ENCODE assay signal across 1 cellular context in the genomic region with DNA sequence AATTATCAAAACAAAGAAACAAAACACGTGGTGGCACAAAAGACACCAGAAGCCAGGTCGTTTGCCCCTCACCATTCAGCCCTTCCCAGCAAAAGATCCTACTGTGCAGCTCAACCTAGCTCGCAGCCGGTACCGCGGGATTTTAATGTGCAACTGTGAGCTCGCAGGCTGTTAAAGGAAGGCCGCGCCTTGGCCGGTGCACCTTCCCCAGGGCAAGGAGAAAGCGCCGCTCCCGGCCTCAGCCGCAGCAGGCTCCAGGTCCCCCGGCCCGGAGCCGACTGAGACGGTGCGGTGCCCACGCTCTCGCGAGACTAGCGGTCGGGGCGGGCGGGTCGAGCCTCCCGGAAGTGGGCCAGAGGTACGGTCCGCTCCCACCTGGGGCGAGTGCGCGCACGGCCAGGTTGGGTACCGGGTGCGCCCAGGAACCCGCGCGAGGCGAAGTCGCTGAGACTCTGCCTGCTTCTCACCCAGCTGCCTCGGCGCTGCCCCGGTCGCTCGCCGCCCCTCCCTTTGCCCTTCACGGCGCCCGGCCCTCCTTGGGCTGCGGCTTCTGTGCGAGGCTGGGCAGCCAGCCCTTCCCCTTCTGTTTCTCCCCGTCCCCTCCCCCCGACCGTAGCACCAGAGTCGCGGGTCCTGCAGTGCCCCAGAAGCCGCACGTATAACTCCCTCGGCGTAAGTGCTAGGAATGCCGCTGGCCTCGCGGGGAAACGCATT.
A peak's percentile ranks its signal among the peaks of the same experiment; 100 is the strongest.
TF ChIP-seq lines count a peak whose summit lies in the region.

Gene AGL (plus strand): TSS at position 618 of the 714 bp plus-strand sequence. CDS start 682 bp downstream, outside the sequence.

TF ChIP-seq in HepG2, 621 proteins besides CTCF, POLR2A, EP300 and RAD21 (continued from another document and continues in another):
- TF ChIP-seq FOXO4 (CRISPR knock-in tag; conservative IDR thresholded peaks at IDR 0.05): 0 out of 2 replicates have a peak, but pooled peaks have one; percentile 63
- TF ChIP-seq ZSCAN31 (CRISPR knock-in tag; IDR thresholded peaks at IDR 0.05; ENCODE audit: low read depth): peak; percentile 69; the same call in 1 of the 2 replicates
- peak; percentile 97 for TF ChIP-seq RBFOX2 (IDR thresholded peaks at IDR 0.05; ENCODE audit: low read depth, low read length)
- peak; percentile 79 for TF ChIP-seq TARDBP (CRISPR knock-in tag; IDR thresholded peaks at IDR 0.05)
- TF ChIP-seq MXD4 (CRISPR knock-in tag; IDR thresholded peaks at IDR 0.05): 0 out of 2 replicates have a peak, but pooled peaks have one; percentile 46
- peak; percentile 73 for TF ChIP-seq GATA4 (IDR thresholded peaks at IDR 0.05; ENCODE audit: borderline replicate concordance, low read depth)
- 0 out of 2 replicates have a peak, but pooled peaks have one; percentile 67 for TF ChIP-seq GLMP (CRISPR knock-in tag; IDR thresholded peaks at IDR 0.05; ENCODE audit: borderline replicate concordance)
- TF ChIP-seq NCOA2 (CRISPR knock-in tag; IDR thresholded peaks at IDR 0.05): peak; percentile 56; the same call in 1 of the 2 replicates
- TF ChIP-seq ZNF619 (CRISPR knock-in tag; IDR thresholded peaks at IDR 0.05): peak; percentile 34; the same call in 1 of the 2 replicates
- no peak; the same call in 1 of the 2 replicates for TF ChIP-seq ZNF484 (CRISPR knock-in tag; IDR thresholded peaks at IDR 0.05; ENCODE audit: borderline replicate concordance, low read depth)
- peak; percentile 95 for TF ChIP-seq ARID4A (CRISPR knock-in tag; IDR thresholded peaks at IDR 0.05; ENCODE audit: borderline replicate concordance)
- TF ChIP-seq ZNF674 (CRISPR knock-in tag; IDR thresholded peaks at IDR 0.05; ENCODE audit: low read depth): no peak; the same call in 1 of the 2 replicates
- TF ChIP-seq ZSCAN20 (CRISPR knock-in tag; IDR thresholded peaks at IDR 0.05; ENCODE audit: borderline replicate concordance): peak; percentile 53; the same call in 1 of the 2 replicates
- peak; percentile 68; the same call in 1 of the 2 replicates for TF ChIP-seq ARNTL (CRISPR knock-in tag; IDR thresholded peaks at IDR 0.05)
- TF ChIP-seq GLI4 (CRISPR knock-in tag; IDR thresholded peaks at IDR 0.05; ENCODE audit: borderline replicate concordance): 0 out of 2 replicates have a peak, but pooled peaks have one; percentile 38
- TF ChIP-seq NFE2L1 (CRISPR knock-in tag; IDR thresholded peaks at IDR 0.05; ENCODE audit: borderline replicate concordance): 0 out of 2 replicates have a peak, but pooled peaks have one; percentile 39
- TF ChIP-seq ZNF816 (CRISPR knock-in tag; IDR thresholded peaks at IDR 0.05; ENCODE audit: borderline replicate concordance): no peak
- 0 out of 2 replicates have a peak, but pooled peaks have one; percentile 66 for TF ChIP-seq CENPBD1 (CRISPR knock-in tag; IDR thresholded peaks at IDR 0.05; ENCODE audit: borderline replicate concordance, low read depth)
- no peak for TF ChIP-seq SAFB2 (CRISPR knock-in tag; IDR thresholded peaks at IDR 0.05; ENCODE audit: borderline replicate concordance, low read depth)
- peak; percentile 86 for TF ChIP-seq HNRNPK (IDR thresholded peaks at IDR 0.05; ENCODE audit: low read depth, low read length, poor library complexity, severe bottlenecking)
- TF ChIP-seq SETDB1 (CRISPR knock-in tag; IDR thresholded peaks at IDR 0.05; ENCODE audit: borderline replicate concordance): no peak
- TF ChIP-seq ZZZ3 (CRISPR knock-in tag; IDR thresholded peaks at IDR 0.05; ENCODE audit: borderline replicate concordance): peak; percentile 85
- peak; percentile 35; the same call in 1 of the 2 replicates for TF ChIP-seq ZNF460 (CRISPR knock-in tag; IDR thresholded peaks at IDR 0.05; ENCODE audit: borderline replicate concordance)
- TF ChIP-seq ZBTB2 (CRISPR knock-in tag; IDR thresholded peaks at IDR 0.05; ENCODE audit: low read depth): no peak
- TF ChIP-seq, protein P1, sequence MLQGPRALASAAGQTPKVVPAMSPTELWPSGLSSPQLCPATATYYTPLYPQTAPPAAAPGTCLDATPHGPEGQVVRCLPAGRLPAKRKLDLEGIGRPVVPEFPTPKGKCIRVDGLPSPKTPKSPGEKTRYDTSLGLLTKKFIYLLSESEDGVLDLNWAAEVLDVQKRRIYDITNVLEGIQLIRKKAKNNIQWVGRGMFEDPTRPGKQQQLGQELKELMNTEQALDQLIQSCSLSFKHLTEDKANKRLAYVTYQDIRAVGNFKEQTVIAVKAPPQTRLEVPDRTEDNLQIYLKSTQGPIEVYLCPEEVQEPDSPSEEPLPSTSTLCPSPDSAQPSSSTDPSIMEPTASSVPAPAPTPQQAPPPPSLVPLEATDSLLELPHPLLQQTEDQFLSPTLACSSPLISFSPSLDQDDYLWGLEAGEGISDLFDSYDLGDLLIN (CRISPR knock-in tag; IDR thresholded peaks at IDR 0.05; ENCODE audit: borderline replicate concordance): peak; percentile 57; the same call in 1 of the 2 replicates
- TF ChIP-seq, protein P2, sequence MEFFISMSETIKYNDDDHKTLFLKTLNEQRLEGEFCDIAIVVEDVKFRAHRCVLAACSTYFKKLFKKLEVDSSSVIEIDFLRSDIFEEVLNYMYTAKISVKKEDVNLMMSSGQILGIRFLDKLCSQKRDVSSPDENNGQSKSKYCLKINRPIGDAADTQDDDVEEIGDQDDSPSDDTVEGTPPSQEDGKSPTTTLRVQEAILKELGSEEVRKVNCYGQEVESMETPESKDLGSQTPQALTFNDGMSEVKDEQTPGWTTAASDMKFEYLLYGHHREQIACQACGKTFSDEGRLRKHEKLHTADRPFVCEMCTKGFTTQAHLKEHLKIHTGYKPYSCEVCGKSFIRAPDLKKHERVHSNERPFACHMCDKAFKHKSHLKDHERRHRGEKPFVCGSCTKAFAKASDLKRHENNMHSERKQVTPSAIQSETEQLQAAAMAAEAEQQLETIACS (CRISPR knock-in tag; IDR thresholded peaks at IDR 0.05): peak; percentile 93
- no peak for TF ChIP-seq TGIF2 (CRISPR knock-in tag; IDR thresholded peaks at IDR 0.05)
- no peak for TF ChIP-seq SYNCRIP (IDR thresholded peaks at IDR 0.05; ENCODE audit: insufficient read depth, low read depth, low read length)
- TF ChIP-seq, protein P3, sequence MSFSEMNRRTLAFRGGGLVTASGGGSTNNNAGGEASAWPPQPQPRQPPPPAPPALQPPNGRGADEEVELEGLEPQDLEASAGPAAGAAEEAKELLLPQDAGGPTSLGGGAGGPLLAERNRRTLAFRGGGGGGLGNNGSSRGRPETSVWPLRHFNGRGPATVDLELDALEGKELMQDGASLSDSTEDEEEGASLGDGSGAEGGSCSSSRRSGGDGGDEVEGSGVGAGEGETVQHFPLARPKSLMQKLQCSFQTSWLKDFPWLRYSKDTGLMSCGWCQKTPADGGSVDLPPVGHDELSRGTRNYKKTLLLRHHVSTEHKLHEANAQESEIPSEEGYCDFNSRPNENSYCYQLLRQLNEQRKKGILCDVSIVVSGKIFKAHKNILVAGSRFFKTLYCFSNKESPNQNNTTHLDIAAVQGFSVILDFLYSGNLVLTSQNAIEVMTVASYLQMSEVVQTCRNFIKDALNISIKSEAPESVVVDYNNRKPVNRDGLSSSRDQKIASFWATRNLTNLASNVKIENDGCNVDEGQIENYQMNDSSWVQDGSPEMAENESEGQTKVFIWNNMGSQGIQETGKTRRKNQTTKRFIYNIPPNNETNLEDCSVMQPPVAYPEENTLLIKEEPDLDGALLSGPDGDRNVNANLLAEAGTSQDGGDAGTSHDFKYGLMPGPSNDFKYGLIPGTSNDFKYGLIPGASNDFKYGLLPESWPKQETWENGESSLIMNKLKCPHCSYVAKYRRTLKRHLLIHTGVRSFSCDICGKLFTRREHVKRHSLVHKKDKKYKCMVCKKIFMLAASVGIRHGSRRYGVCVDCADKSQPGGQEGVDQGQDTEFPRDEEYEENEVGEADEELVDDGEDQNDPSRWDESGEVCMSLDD (CRISPR knock-in tag; IDR thresholded peaks at IDR 0.05; ENCODE audit: borderline replicate concordance): peak; percentile 79; the same call in 1 of the 2 replicates
- TF ChIP-seq ZNF451 (CRISPR knock-in tag; IDR thresholded peaks at IDR 0.05): 0 out of 2 replicates have a peak, but pooled peaks have one; percentile 58
- no peak for TF ChIP-seq ELK4 (CRISPR knock-in tag; IDR thresholded peaks at IDR 0.05; ENCODE audit: borderline replicate concordance)
- TF ChIP-seq NR3C1 (CRISPR knock-in tag; IDR thresholded peaks at IDR 0.05): no peak
- TF ChIP-seq NFE2 (CRISPR knock-in tag; IDR thresholded peaks at IDR 0.05): no peak
- 0 out of 2 replicates have a peak, but pooled peaks have one; percentile 26 for TF ChIP-seq HOMEZ (CRISPR knock-in tag; IDR thresholded peaks at IDR 0.05; ENCODE audit: low read depth)
- no peak for TF ChIP-seq HMG20A (CRISPR knock-in tag; IDR thresholded peaks at IDR 0.05; ENCODE audit: borderline replicate concordance)
- TF ChIP-seq FOXP1 (IDR thresholded peaks at IDR 0.05): no peak
- TF ChIP-seq FOXP1 (CRISPR knock-in tag; IDR thresholded peaks at IDR 0.05): no peak
